In genomic region chr3:30555968-30556367, GRCh38 we compare ENCODE assay signal across 7 cellular contexts.
"Had no signal": no experiment of that assay in that cellular context is flagged by ENCODE, and none has a peak within 500 bp of the region (broad histone marks: within the 10 kb centered on the region; RNA-seq: fewer than 3 reads in every experiment).

No MANE protein-coding gene starts in this region.

- H3K4me2 ChIP-seq: KMS-11 had no signal

- ATAC-seq: K562 had no signal

- H3K9ac ChIP-seq: KMS-11 had no signal

- FAIRE-seq: HTR-8/SVneo, K562 had no signal

- H3K4me3 ChIP-seq: K562 had no signal

- DNase-seq: IMR-90, KBM-7, KG1 had no signal

- H3K27ac ChIP-seq: HL-60, KMS-11 had no signal
